22 cellular contexts compared by ENCODE assay signal in the genomic region with DNA sequence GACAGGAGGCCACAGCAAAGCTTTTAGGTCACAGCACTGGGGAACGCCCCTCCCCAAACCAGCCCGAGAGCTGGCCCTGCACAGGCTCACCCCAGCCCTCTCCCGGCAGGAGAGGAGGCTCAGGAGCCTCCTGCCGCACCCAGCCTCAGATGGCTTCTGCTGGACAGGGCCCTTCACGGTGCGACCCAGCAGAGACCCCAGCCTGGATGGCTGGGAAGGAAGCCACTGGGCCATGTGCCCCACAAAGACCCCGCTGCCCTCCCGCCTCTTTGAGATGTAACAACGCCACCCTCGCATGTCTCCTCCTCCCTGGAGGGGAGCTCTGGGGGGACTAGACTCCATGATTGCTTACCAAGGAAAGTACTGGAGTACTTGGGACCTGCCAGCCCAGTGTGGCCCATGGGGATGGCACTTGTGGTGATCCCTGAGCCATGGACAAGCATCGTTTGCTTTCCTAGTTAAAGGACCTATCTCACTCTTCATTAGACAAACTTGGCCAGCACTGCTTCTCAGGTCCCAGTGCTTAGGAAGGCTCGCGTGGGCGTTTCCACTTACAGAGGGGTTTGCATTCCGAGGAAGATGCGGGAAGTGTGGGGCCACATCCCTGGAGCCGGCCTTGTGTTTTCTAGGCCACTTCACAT. TPM values are rescaled to one million over a fixed set of nuclear protein-coding genes. Genes with fewer than 3 reads are reported as not detected.
DNase-seq lines count a peak whose midpoint lies in the region; ATAC-seq, FAIRE-seq and TF ChIP-seq lines count a peak whose summit lies in the region.
"Had no signal": no experiment of that assay in that cellular context is flagged by ENCODE, and none has a peak within 500 bp of the region (broad histone marks: within the 10 kb centered on the region; RNA-seq: fewer than 3 reads in every experiment).

No MANE protein-coding gene starts in this region.

- H3K23ac ChIP-seq in neuronal stem cell (ENCODE audit: low read depth, low read length, poor library complexity) = no peak overlapping the region

- no peak for FAIRE-seq in kidney (lab: Jason Lieb, UNC)
- FAIRE-seq: A549, GM12891, H1 had no signal

- H3K36me3 ChIP-seq in heart left ventricle (no peaks in the 10 kb centered on the region), left ventricle myocardium inferior (no peaks in the 10 kb centered on the region), kidney (ENCODE audit: control insufficient read depth in 1 of 2, insufficient read depth in 2 of 2, low read length in 2 of 2) (no peaks in the 10 kb centered on the region), neuronal stem cell (replicated peaks in 1 of 2; ENCODE audit: control insufficient read depth in 2 of 2, insufficient read depth in 2 of 2, low read length in 2 of 2) (peaks cover 0 to 4% of the 10 kb centered on the region in 2 donors)

- intact Hi-C loops in heart left ventricle (cut with DNase I) = no loop called here
- intact Hi-C loops in left ventricle myocardium inferior (cut with micrococcal nuclease) = no loop called here
- intact Hi-C loops in kidney (cut with DNase I) = no loop called here

- no peak overlapping the region for H2BK5ac ChIP-seq in neuronal stem cell (ENCODE audit: low read length)

- ATAC-seq in heart left ventricle = no peak
- ATAC-seq in GM18867 (IDR thresholded peaks at IDR 0.05; ENCODE audit: unreplicated experiment) = no peak
- ATAC-seq: A549 had no signal

- 90 to 94% (median 91%) methylated on average over 17 of the region's 17 CpGs for WGBS in heart left ventricle, 4 donors
- no CpG with 5 or more reads among the region's 17 CpGs for WGBS in neuronal stem cell (ENCODE audit: extremely low coverage in 2 of 2, insufficient read length in 2 of 2, insufficient replicate concordance in 1 of 2), 2 donors

- H3K4me1 ChIP-seq in heart left ventricle = peaks cover 0 to 23% (median 12%) of the 10 kb centered on the region in 12 donors
- peaks cover 18% of the 10 kb centered on the region for H3K4me1 ChIP-seq in left ventricle myocardium inferior
- H3K4me1 ChIP-seq in kidney (ENCODE audit: control insufficient read depth in 1 of 2, insufficient read depth in 1 of 2, low read depth in 1 of 2, low read length in 2 of 2) = peaks cover 6 to 14% of the 10 kb centered on the region in 2 donors
- peaks cover 0 to 8% of the 10 kb centered on the region in 2 donors for H3K4me1 ChIP-seq in neuronal stem cell (ENCODE audit: control insufficient read depth in 2 of 2, insufficient read depth in 1 of 2, low read depth in 1 of 2, low read length in 2 of 2)
- H3K4me1 ChIP-seq: A549, Caco-2 had no signal

- DNase-seq in heart left ventricle (peak in 3 of 5 donors; percentile 9 to 53 (median 15)), left ventricle myocardium inferior (no peak), kidney (peak; percentile 56), neuronal stem cell (ENCODE audit: low spot score) (no peak), endothelial cell (ENCODE audit: low spot score) (no peak), NCI-H510A (lab: John Stamatoyannopoulos, UW) (no peak)
- DNase-seq: Caco-2; CD4-positive, alpha-beta T cell; DMS153; EL; NCI-H1436; NCI-H1930; NCI-H510A treated with DMSO at 0.1 percent for 48 hours; NCI-H774 had no signal

- H3K27ac ChIP-seq in heart left ventricle (no peak overlapping the region), left ventricle myocardium inferior (replicated peaks) (no peak overlapping the region), kidney (ENCODE audit: low read depth in 2 of 2, low read length in 2 of 2) (no peak overlapping the region), neuronal stem cell (replicated peaks; ENCODE audit: low read length) (no peak overlapping the region)
- H3K27ac ChIP-seq: A549 had no signal

- H3K27me3 Mint-ChIP-seq in endothelial cell (ENCODE audit: unreplicated experiment) = no peaks in the 10 kb centered on the region
- H3K27me3 Mint-ChIP-seq: CD4-positive, alpha-beta T cell had no signal

- no peak overlapping the region for H3K4me2 ChIP-seq in neuronal stem cell (ENCODE audit: insufficient read depth, low read length, poor library complexity, severe bottlenecking)
- H3K4me2 ChIP-seq: A549 had no signal

- H2BK12ac ChIP-seq in neuronal stem cell (ENCODE audit: low read length) = no peak overlapping the region

- TF ChIP-seq POLR2A in heart left ventricle (IDR thresholded peaks at IDR 0.05) = no peak

- H3K9me3 ChIP-seq in heart left ventricle (no peaks in the 10 kb centered on the region), left ventricle myocardium inferior (replicated peaks) (no peaks in the 10 kb centered on the region), kidney (ENCODE audit: control insufficient read depth in 1 of 2, low read length in 2 of 2) (no peaks in the 10 kb centered on the region), neuronal stem cell (replicated peaks in 1 of 2; ENCODE audit: control insufficient read depth in 2 of 2, insufficient read depth in 1 of 2, low read depth in 1 of 2, low read length in 2 of 2) (peaks cover 0 to 9% of the 10 kb centered on the region in 2 donors)
- H3K9me3 ChIP-seq: A549, Caco-2 had no signal

- H3K4me3 Mint-ChIP-seq in endothelial cell (ENCODE audit: unreplicated experiment) = no peak overlapping the region
- H3K4me3 Mint-ChIP-seq: CD4-positive, alpha-beta T cell had no signal

- H3K14ac ChIP-seq in neuronal stem cell (ENCODE audit: low read length) = no peak overlapping the region

- no peak overlapping the region for H3K27ac Mint-ChIP-seq in endothelial cell (ENCODE audit: unreplicated experiment)
- H3K27ac Mint-ChIP-seq: CD4-positive, alpha-beta T cell had no signal

- H3K36me3 Mint-ChIP-seq in endothelial cell (ENCODE audit: low read depth, unreplicated experiment) = no peaks in the 10 kb centered on the region

- no peak overlapping the region for H3K4me3 ChIP-seq in heart left ventricle
- H3K4me3 ChIP-seq in left ventricle myocardium inferior = no peak overlapping the region
- H3K4me3 ChIP-seq in kidney (ENCODE audit: low read length in 2 of 2) = no peak overlapping the region
- no peak overlapping the region for H3K4me3 ChIP-seq in neuronal stem cell (ENCODE audit: low read length in 2 of 2)
- H3K4me3 ChIP-seq: A549 had no signal

- TF ChIP-seq CTCF in heart left ventricle (IDR thresholded peaks at IDR 0.05) (no peak), left ventricle myocardium inferior (IDR thresholded peaks at IDR 0.05; ENCODE audit: borderline replicate concordance) (no peak), kidney (IDR thresholded peaks at IDR 0.05; ENCODE audit: borderline replicate concordance, extremely low read depth, insufficient read depth) (no peak), endothelial cell (IDR thresholded peaks at IDR 0.05; ENCODE audit: unreplicated experiment) (no peak)

- peak overlapping the region; percentile 9 for H2AK5ac ChIP-seq in neuronal stem cell (ENCODE audit: low read depth, low read length)

- H3K27me3 ChIP-seq in heart left ventricle (no peaks in the 10 kb centered on the region), left ventricle myocardium inferior (ENCODE audit: low read depth) (peaks cover 12% of the 10 kb centered on the region), neuronal stem cell (ENCODE audit: control insufficient read depth in 3 of 3, insufficient read depth in 3 of 3, low read depth in 1 of 3, low read length in 3 of 3) (peaks cover 0 to 6% (median 2%) of the 10 kb centered on the region in 3 experiments)

- H2AFZ ChIP-seq in neuronal stem cell (ENCODE audit: low read length) = no peak overlapping the region

- H3K9me3 Mint-ChIP-seq in endothelial cell (ENCODE audit: unreplicated experiment) = no peaks in the 10 kb centered on the region
- H3K9me3 Mint-ChIP-seq: CD4-positive, alpha-beta T cell had no signal

- no peaks in the 10 kb centered on the region for H3K4me1 Mint-ChIP-seq in endothelial cell (ENCODE audit: unreplicated experiment)

- H3K9ac ChIP-seq in kidney (ENCODE audit: low read length in 2 of 2) = no peak overlapping the region
- H3K9ac ChIP-seq in neuronal stem cell (ENCODE audit: low read depth, low read length, poor library complexity) = no peak overlapping the region

- H2BK120ac ChIP-seq in neuronal stem cell (ENCODE audit: low read depth, low read length) = no peak overlapping the region

- no peak overlapping the region for H4K91ac ChIP-seq in neuronal stem cell (ENCODE audit: low read depth, low read length, poor library complexity)

- peaks cover 9% of the 10 kb centered on the region for H3K79me1 ChIP-seq in neuronal stem cell (ENCODE audit: low read depth, low read length)

- no peak overlapping the region for H4K8ac ChIP-seq in neuronal stem cell (ENCODE audit: low read depth, low read length)

- peak overlapping the region; percentile 1 for H3K18ac ChIP-seq in neuronal stem cell (ENCODE audit: low read length)

- H3K4ac ChIP-seq in neuronal stem cell (ENCODE audit: low read length) = no peak overlapping the region

- H2BK15ac ChIP-seq in neuronal stem cell (ENCODE audit: low read length) = no peak overlapping the region

RNA-seq across cellular contexts. Expression of a gene that starts 9.0 kb away (rescaled TPM):
- total RNA-seq in heart left ventricle (not detected), left ventricle myocardium inferior (not detected), kidney (not detected), endothelial cell (ENCODE audit: unreplicated experiment) (not detected)
- polyA plus RNA-seq in heart left ventricle (not detected), kidney (ENCODE audit: insufficient read depth, low read depth, low replicate concordance) (not detected)
- not detected for polyA plus RNA-seq in neuronal stem cell (2013, experiment 1 of 2)
- not detected for polyA plus RNA-seq in neuronal stem cell (2013, experiment 2 of 2)
- total RNA-seq: Caco-2; CD4-positive, alpha-beta T cell; H1; HT-29; MCF 10A; RPMI7951 had no signal
- polyA plus RNA-seq: A549, BJ, H1 had no signal

RNA-seq across cellular contexts. Expression of a gene that starts 18.8 kb away (rescaled TPM):
- total RNA-seq in heart left ventricle (1 to 10 TPM; 2.3 to 5.1 (median 4.2) TPM), left ventricle myocardium inferior (6.0 TPM), kidney (32.1 TPM), endothelial cell (ENCODE audit: unreplicated experiment) (5.9 TPM)
- polyA plus RNA-seq in heart left ventricle (1 to 10 TPM; 2.3 to 3.5 TPM), kidney (ENCODE audit: insufficient read depth, low read depth, low replicate concordance) (20.0 TPM)
- polyA plus RNA-seq in neuronal stem cell (2013, experiment 1 of 2) = 0.17 TPM
- 0.15 TPM for polyA plus RNA-seq in neuronal stem cell (2013, experiment 2 of 2)
- total RNA-seq: MCF 10A had no signal
- polyA plus RNA-seq: A549, BJ had no signal

RNA-seq across cellular contexts. Expression of a gene that starts 36.8 kb away (rescaled TPM):
- total RNA-seq in heart left ventricle (10 to 100 TPM in 1 of 9 donors, 1 to 10 TPM in 8; 1.8 to 10.4 (median 3.2) TPM), left ventricle myocardium inferior (2.0 TPM), kidney (5.8 TPM), endothelial cell (ENCODE audit: unreplicated experiment) (32.5 TPM)
- polyA plus RNA-seq in heart left ventricle (1 to 10 TPM; 2.7 to 4.9 TPM), kidney (ENCODE audit: insufficient read depth, low read depth, low replicate concordance) (2.5 TPM)
- 3.7 TPM for polyA plus RNA-seq in neuronal stem cell (2013, experiment 1 of 2)
- polyA plus RNA-seq in neuronal stem cell (2013, experiment 2 of 2) = 3.8 TPM

RNA-seq across cellular contexts. Expression of a gene that starts 56.0 kb away (rescaled TPM):
- 10 to 100 TPM in 7 of 9 donors, 1 to 10 TPM in 2; 8.0 to 15.3 (median 11.6) TPM for total RNA-seq in heart left ventricle
- polyA plus RNA-seq in heart left ventricle = 10 to 100 TPM; 10.9 to 21.9 TPM
- total RNA-seq in left ventricle myocardium inferior = 11.5 TPM
- 37.3 TPM for total RNA-seq in kidney
- polyA plus RNA-seq in kidney (ENCODE audit: insufficient read depth, low read depth, low replicate concordance) = 37.8 TPM
- polyA plus RNA-seq in neuronal stem cell (2013, experiment 1 of 2) = 18.8 TPM
- polyA plus RNA-seq in neuronal stem cell (2013, experiment 2 of 2) = 19.4 TPM
- total RNA-seq in endothelial cell (ENCODE audit: unreplicated experiment) = 34.3 TPM

Comparison
In these comparisons a context has a peak if more than half of its experiments do, and no peak if none do; other contexts are left out.
1. DNase-seq: peak in heart left ventricle (3 of 5) and kidney (single experiment); none in left ventricle myocardium inferior (single experiment), neuronal stem cell (single experiment), endothelial cell (single experiment) and NCI-H510A (single experiment).